ENCODE assay signal across 8 cellular contexts in genomic region chr15:85794598-85795319, GRCh38. TPM values are rescaled to one million over a fixed set of nuclear protein-coding genes. Genes with fewer than 3 reads are reported as not detected.
DNase-seq lines count a peak whose midpoint lies in the region; ATAC-seq, FAIRE-seq and TF ChIP-seq lines count a peak whose summit lies in the region.

Gene KLHL25 (minus strand): TSS chr15:85794925. CDS start chr15:85769810, 25,115 bp downstream.

- 2% methylated on average over 8 of the region's 71 CpGs for WGBS in mammary epithelial cell (ENCODE audit: low coverage, missing lambda C conversion rate)
- WGBS in small intestine, 3 donors = 0 to 1% (median 0%) methylated on average over 44 to 69 of the region's 71 CpGs

- ATAC-seq in GM18870 (IDR thresholded peaks at IDR 0.05; ENCODE audit: unreplicated experiment) (peak; percentile 96), HG03108 (IDR thresholded peaks at IDR 0.05; ENCODE audit: unreplicated experiment) (peak; percentile 99)

- no peaks in the 10 kb centered on the region for H3K27me3 ChIP-seq in ACC112 (ENCODE audit: insufficient read depth, low read length)
- H3K27me3 ChIP-seq in mammary epithelial cell (ENCODE audit: insufficient read depth, low read length) = no peaks in the 10 kb centered on the region
- no peaks in the 10 kb centered on the region for H3K27me3 ChIP-seq in small intestine (ENCODE audit: control insufficient read depth in 2 of 2, insufficient read depth in 2 of 2, low read length in 2 of 2)

- peak within 1 kb of the TSS; percentile 61 for H3K9ac ChIP-seq in mammary epithelial cell (ENCODE audit: insufficient read depth, low read length)

- TF ChIP-seq CTCF in VCaP (conservative IDR thresholded peaks at IDR 0.05) = no peak
- TF ChIP-seq CTCF in mammary epithelial cell (conservative IDR thresholded peaks at IDR 0.05 in 1 of 2, IDR thresholded peaks at IDR 0.05 in 1 of 2; ENCODE audit: extremely low read depth in 1 of 2, insufficient read depth in 1 of 2, low read depth in 1 of 2, low read length in 2 of 2) = no peak

- intact Hi-C loops in mammary epithelial cell (cut with micrococcal nuclease) = loop anchor here (1.0 to 5.0 kb wide), 3 partner anchors 42 to 62 kb away; no protein-coding TSS in a partner anchor

- H3K27ac ChIP-seq in ACC112 (ENCODE audit: low read depth, low read length) (peak within 1 kb of the TSS; percentile 52; the same call in 1 of the 2 replicates), VCaP (peak within 1 kb of the TSS; percentile 94), mammary epithelial cell (ENCODE audit: insufficient read depth, low read depth, low read length) (peak within 1 kb of the TSS; percentile 54), small intestine (ENCODE audit: low read depth in 1 of 2, low read length in 1 of 2) (peak within 1 kb of the TSS; percentile 87 to 91)

- H3K9me3 ChIP-seq in mammary epithelial cell (replicated peaks; ENCODE audit: insufficient read depth, low read length) (no peaks in the 10 kb centered on the region), small intestine (ENCODE audit: control insufficient read depth, low read depth) (no peaks in the 10 kb centered on the region)

- DNase-seq in NCI-H2171 treated with DMSO at 0.1 percent for 48 hours (lab: John Stamatoyannopoulos, UW) (peak; percentile 96), mammary epithelial cell (peak; percentile 94), iPS-NIHi11 (ENCODE audit: low spot score) (peak; percentile 99), small intestine (peak; percentile 97)

- H3K79me2 ChIP-seq in ACC112 (ENCODE audit: control insufficient read depth, insufficient read depth, low read length, unreplicated experiment) = peaks cover 23% of the 10 kb centered on the region
- peaks cover 40% of the 10 kb centered on the region for H3K79me2 ChIP-seq in mammary epithelial cell (ENCODE audit: insufficient read depth, low read length)

- CTCF ChIA-PET in mammary epithelial cell (lab: Charles Lee; ENCODE audit: low non-redundant PET) = interaction anchor here (0.5 to 0.7 kb wide), 2 partner anchors 9 to 45 kb away, joined by 3 read pairs; no protein-coding TSS in a partner anchor

- H3K36me3 ChIP-seq in ACC112 (ENCODE audit: insufficient read depth, low read length) = no peaks in the 10 kb centered on the region
- H3K36me3 ChIP-seq in mammary epithelial cell (ENCODE audit: insufficient read depth, low read length) = no peaks in the 10 kb centered on the region
- H3K36me3 ChIP-seq in small intestine (ENCODE audit: control insufficient read depth in 2 of 2, insufficient read depth in 2 of 2, low read length in 2 of 2) = no peaks in the 10 kb centered on the region

- H2AFZ ChIP-seq in ACC112 (ENCODE audit: low read length, unreplicated experiment) (peak within 1 kb of the TSS; percentile 93), mammary epithelial cell (ENCODE audit: low read depth, low read length) (peak within 1 kb of the TSS; percentile 98)

- in situ Hi-C loops in mammary epithelial cell (cut with MboI; ENCODE audit: low sequenced_read_pairs in 2 of 2) = no loop called here

- peak within 1 kb of the TSS; percentile 94 for H3K4me2 ChIP-seq in mammary epithelial cell (ENCODE audit: insufficient read depth, low read depth, low read length)

- H3K4me1 ChIP-seq in ACC112 (ENCODE audit: control insufficient read depth, insufficient read depth, low read length, unreplicated experiment) = peaks cover 12% of the 10 kb centered on the region
- peaks cover 16% of the 10 kb centered on the region for H3K4me1 ChIP-seq in mammary epithelial cell (ENCODE audit: insufficient read depth, low read length)
- H3K4me1 ChIP-seq in small intestine (ENCODE audit: control insufficient read depth in 2 of 2, insufficient read depth in 1 of 2, low read depth in 1 of 2, low read length in 1 of 2) = peaks cover 6 to 7% of the 10 kb centered on the region in 2 donors

- dilution Hi-C loops in mammary epithelial cell (cut with HindIII; ENCODE audit: low sequenced_read_pairs) = no loop called here

- no peaks in the 10 kb centered on the region for H4K20me1 ChIP-seq in mammary epithelial cell (ENCODE audit: insufficient read depth, low read length)

- peak within 1 kb of the TSS; percentile 98 for H3K4me3 ChIP-seq in ACC112 (ENCODE audit: low read depth, low read length)
- H3K4me3 ChIP-seq in mammary epithelial cell (replicated peaks in 1 of 3; ENCODE audit: insufficient read depth in 1 of 3, low read depth in 2 of 3, low read length in 3 of 3) = peak within 1 kb of the TSS; percentile 76 to 82 (median 78)
- H3K4me3 ChIP-seq in small intestine (ENCODE audit: low read depth in 1 of 2, low read length in 2 of 2) = peak within 1 kb of the TSS; percentile 90 to 96

- TSS peak; percentile 43 for BruUV-seq in mammary epithelial cell (replicated peaks; lab: Mats Ljungman, UMichigan)

- no peak for FAIRE-seq in small intestine (lab: Jason Lieb, UNC)

RNA-seq across cellular contexts. Expression of gene KLHL25, which starts in this region (rescaled TPM):
- 10 to 100 TPM in 1 of 2 donors, 1 to 10 TPM in 1; 7.7 to 12.2 TPM for total RNA-seq in mammary epithelial cell
- polyA plus RNA-seq in mammary epithelial cell = 4.6 TPM
- 7.0 TPM for polyA minus RNA-seq in mammary epithelial cell
- polyA plus RNA-seq in small intestine = 1 to 10 TPM; 7.6 to 9.5 (median 8.3) TPM

Comparison
In these comparisons a context has a peak if more than half of its experiments do, and no peak if none do; other contexts are left out.
1. Peak in every context shown above with its lines: DNase-seq, ATAC-seq, H3K4me3 ChIP-seq and H3K27ac ChIP-seq.